In the genomic region with DNA sequence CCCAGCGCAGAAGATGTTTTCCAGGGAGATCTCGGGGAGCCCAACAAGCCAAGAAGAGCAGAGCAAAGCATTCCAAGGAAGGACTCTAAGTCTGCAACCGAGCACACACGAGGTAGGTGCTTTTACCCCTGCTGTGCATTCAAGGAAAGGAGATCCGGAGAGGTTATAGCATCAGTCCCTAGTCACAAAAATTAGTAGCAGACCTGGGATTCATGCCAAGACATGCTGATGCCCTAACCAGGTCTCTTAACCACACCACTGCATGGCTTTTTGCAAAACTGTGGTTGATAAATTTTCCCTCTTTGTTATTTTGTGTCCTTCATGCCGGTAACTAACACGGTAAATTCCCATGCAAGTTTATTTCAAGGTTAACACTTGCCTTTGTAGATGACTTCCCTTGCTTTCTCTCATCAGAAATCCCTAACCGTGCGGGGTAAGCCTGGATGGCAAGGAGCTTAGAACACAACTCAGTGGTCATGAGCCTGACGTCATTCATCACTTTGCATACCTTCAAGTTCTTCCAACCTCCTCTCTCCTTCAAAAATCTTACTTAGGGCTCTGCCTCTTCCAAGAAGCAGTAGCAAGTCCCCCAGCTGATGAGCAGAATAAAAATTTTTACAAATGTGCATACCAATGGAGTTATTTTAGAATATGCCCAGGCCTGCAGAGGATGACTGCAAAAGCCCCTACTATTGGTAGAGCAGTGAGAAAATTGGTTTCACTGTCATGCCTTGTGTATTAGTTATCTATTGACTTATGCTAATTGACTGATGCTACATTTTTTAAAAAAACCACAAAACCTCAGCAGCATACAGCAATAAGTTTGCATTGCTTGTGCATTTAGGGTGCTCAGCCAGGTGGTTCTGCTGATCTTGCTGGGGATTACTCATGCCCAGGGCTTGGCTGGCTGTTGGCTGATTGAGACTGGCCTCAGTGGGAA, we compare ENCODE assay signal across 13 cellular contexts.
"Had no signal": no experiment of that assay in that cellular context is flagged by ENCODE, and none has a peak within 500 bp of the region (broad histone marks: within the 10 kb centered on the region; RNA-seq: fewer than 3 reads in every experiment).

No MANE protein-coding gene starts in this region.

- DNase-seq: activated CD4-positive, alpha-beta T cell treated with anti-CD3 and anti-CD28 coated beads, Interleukin-2, amount 50 U/mL, for 1 hour; activated T-cell treated with anti-CD3 and anti-CD28 coated beads for 4 hours; amniotic stem cell; dorsolateral prefrontal cortex; esophagus squamous epithelium; foreskin fibroblast; kidney; naive B cell; small intestine; thyroid gland had no signal

- H3K4me3 ChIP-seq: breast epithelium, dorsolateral prefrontal cortex, esophagus squamous epithelium, right atrium auricular region, thyroid gland, vagina had no signal
